Comparison of ENCODE assay signal across 1 cellular context in the genomic region with DNA sequence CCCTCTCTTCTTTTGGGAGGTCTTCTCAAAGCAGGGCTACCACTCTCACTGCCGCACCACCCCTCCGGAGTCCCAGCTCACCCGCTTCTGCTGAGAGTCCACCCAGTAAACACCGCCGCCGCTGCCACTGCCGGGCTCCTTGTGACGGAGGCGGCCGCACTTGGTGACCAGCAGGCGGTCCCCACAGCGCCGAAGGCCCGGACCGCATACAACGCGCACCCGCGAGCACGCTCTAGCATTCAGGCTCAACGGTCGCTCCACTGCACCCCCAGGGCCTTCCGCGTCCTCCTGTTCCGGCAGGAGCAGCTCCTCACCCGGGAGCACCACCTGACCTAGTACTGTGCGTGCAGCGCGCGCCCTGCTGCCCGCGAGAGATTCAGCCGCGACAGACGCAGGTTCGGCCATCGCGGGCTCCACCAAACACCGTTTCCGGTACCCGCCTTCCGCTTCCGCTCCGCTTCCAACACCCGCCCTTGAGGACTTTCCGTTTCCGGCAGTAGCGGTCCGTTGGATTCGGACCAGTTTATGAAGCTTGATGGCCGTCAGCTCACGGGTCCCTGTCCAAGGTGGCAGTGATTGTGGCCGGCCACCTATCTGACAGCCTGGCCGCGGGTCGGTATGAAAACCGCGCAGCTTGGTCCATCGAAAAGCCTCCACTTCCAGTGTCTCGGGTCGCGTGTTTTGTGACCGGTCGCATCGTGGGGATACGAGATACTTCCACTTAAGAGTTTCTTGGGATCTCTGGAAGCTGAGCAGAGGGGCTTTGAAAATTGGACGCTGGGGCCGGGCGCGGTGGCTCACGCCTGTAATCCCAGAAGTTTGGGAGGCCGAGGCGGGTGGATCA.
TF ChIP-seq lines count a peak whose summit lies in the region.

Gene EXOSC3 (minus strand): TSS at position 425 of the 844 bp plus-strand sequence. CDS start 20 bp downstream, at position 405.

TF ChIP-seq in K562, 482 proteins besides CTCF, POLR2A, EP300 and RAD21 (continued from another document and continues in another):
- TF ChIP-seq, protein P1, sequence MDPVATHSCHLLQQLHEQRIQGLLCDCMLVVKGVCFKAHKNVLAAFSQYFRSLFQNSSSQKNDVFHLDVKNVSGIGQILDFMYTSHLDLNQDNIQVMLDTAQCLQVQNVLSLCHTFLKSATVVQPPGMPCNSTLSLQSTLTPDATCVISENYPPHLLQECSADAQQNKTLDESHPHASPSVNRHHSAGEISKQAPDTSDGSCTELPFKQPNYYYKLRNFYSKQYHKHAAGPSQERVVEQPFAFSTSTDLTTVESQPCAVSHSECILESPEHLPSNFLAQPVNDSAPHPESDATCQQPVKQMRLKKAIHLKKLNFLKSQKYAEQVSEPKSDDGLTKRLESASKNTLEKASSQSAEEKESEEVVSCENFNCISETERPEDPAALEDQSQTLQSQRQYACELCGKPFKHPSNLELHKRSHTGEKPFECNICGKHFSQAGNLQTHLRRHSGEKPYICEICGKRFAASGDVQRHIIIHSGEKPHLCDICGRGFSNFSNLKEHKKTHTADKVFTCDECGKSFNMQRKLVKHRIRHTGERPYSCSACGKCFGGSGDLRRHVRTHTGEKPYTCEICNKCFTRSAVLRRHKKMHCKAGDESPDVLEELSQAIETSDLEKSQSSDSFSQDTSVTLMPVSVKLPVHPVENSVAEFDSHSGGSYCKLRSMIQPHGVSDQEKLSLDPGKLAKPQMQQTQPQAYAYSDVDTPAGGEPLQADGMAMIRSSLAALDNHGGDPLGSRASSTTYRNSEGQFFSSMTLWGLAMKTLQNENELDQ (CRISPR knock-in tag; IDR thresholded peaks at IDR 0.05; ENCODE audit: borderline replicate concordance) = no peak; the same call in 1 of the 2 replicates
- TF ChIP-seq SUPT5H (IDR thresholded peaks at IDR 0.05) = peak; percentile 99
- no peak for TF ChIP-seq TAF15 (IDR thresholded peaks at IDR 0.05; ENCODE audit: low read depth, low read length)
- TF ChIP-seq NUFIP1 (IDR thresholded peaks at IDR 0.05; ENCODE audit: partially characterized antibody) = no peak
- peak; percentile 4; the same call in 1 of the 2 replicates for TF ChIP-seq NFE2 (IDR thresholded peaks at IDR 0.05; ENCODE audit: low read depth)
- TF ChIP-seq ZNF263 (CRISPR knock-in tag; IDR thresholded peaks at IDR 0.05; ENCODE audit: borderline replicate concordance) = peak; percentile 98
- TF ChIP-seq FOXP1 (CRISPR knock-in tag; IDR thresholded peaks at IDR 0.05) = peak; percentile 93
- peak; percentile 33; the same call in 1 of the 2 replicates for TF ChIP-seq SMARCE1 (IDR thresholded peaks at IDR 0.05)
- TF ChIP-seq, protein P2, sequence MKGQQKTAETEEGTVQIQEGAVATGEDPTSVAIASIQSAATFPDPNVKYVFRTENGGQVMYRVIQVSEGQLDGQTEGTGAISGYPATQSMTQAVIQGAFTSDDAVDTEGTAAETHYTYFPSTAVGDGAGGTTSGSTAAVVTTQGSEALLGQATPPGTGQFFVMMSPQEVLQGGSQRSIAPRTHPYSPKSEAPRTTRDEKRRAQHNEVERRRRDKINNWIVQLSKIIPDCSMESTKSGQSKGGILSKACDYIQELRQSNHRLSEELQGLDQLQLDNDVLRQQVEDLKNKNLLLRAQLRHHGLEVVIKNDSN (CRISPR knock-in tag; IDR thresholded peaks at IDR 0.05) = peak; percentile 76
- no peak for TF ChIP-seq ZNF76 (CRISPR knock-in tag; IDR thresholded peaks at IDR 0.05; ENCODE audit: borderline replicate concordance)
- peak; percentile 55; the same call in 1 of the 2 replicates for TF ChIP-seq MITF (IDR thresholded peaks at IDR 0.05)
- TF ChIP-seq NCOR1 (IDR thresholded peaks at IDR 0.05) = no peak
- TF ChIP-seq ZBTB5 (IDR thresholded peaks at IDR 0.05) = peak; percentile 43; the same call in 1 of the 2 replicates
- peak; percentile 78; the same call in 1 of the 2 replicates for TF ChIP-seq E2F5 (CRISPR knock-in tag; IDR thresholded peaks at IDR 0.05)
- peak; percentile 75 for TF ChIP-seq MGA (IDR thresholded peaks at IDR 0.05)
- TF ChIP-seq, protein P3, sequence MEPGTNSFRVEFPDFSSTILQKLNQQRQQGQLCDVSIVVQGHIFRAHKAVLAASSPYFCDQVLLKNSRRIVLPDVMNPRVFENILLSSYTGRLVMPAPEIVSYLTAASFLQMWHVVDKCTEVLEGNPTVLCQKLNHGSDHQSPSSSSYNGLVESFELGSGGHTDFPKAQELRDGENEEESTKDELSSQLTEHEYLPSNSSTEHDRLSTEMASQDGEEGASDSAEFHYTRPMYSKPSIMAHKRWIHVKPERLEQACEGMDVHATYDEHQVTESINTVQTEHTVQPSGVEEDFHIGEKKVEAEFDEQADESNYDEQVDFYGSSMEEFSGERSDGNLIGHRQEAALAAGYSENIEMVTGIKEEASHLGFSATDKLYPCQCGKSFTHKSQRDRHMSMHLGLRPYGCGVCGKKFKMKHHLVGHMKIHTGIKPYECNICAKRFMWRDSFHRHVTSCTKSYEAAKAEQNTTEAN (CRISPR knock-in tag; IDR thresholded peaks at IDR 0.05) = 0 out of 2 replicates have a peak, but pooled peaks have one; percentile 67
- TF ChIP-seq FOXA1 (IDR thresholded peaks at IDR 0.05; ENCODE audit: borderline replicate concordance) = no peak
- peak; percentile 92 for TF ChIP-seq TBP (optimal IDR thresholded peaks at IDR 0.05; ENCODE audit: low read depth, low read length)
- no peak for TF ChIP-seq MCM2 (IDR thresholded peaks at IDR 0.05; ENCODE audit: low read depth)
- peak; percentile 98 for TF ChIP-seq GABPB1 (CRISPR knock-in tag; IDR thresholded peaks at IDR 0.05)
- peak; percentile 84 to 93 (median 88) for TF ChIP-seq YY1 (IDR thresholded peaks at IDR 0.05; ENCODE audit: borderline replicate concordance in 1 of 3, control insufficient read depth in 1 of 3, extremely low read depth in 1 of 3, insufficient read depth in 3 of 3, insufficient read length in 1 of 3, insufficient replicate concordance in 2 of 3, low read depth in 1 of 3, low read length in 2 of 3)
- TF ChIP-seq ATF1 (CRISPR knock-in tag; IDR thresholded peaks at IDR 0.05) = no peak
- TF ChIP-seq ATF1 (tag; IDR thresholded peaks at IDR 0.05) = peak; percentile 88
- peak; percentile 28; the same call in 1 of the 2 replicates for TF ChIP-seq SMC3 (conservative IDR thresholded peaks at IDR 0.05; ENCODE audit: insufficient read depth, low read depth, low read length)
- TF ChIP-seq U2AF1 (optimal IDR thresholded peaks at IDR 0.05; ENCODE audit: low read depth, low read length) = no peak
- TF ChIP-seq, protein P4, sequence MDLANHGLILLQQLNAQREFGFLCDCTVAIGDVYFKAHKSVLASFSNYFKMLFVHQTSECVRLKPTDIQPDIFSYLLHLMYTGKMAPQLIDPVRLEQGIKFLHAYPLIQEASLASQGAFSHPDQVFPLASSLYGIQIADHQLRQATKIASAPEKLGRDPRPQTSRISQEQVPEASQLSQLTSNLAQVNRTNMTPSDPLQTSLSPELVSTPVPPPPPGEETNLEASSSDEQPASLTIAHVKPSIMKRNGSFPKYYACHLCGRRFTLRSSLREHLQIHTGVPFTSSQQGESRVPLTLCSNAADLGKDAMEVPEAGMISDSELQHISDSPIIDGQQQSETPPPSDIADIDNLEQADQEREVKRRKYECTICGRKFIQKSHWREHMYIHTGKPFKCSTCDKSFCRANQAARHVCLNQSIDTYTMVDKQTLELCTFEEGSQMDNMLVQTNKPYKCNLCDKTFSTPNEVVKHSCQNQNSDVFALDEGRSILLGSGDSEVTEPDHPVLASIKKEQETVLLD (IDR thresholded peaks at IDR 0.05) = no peak
